Comparison of ENCODE assay signal across 15 cellular contexts in the genomic region with DNA sequence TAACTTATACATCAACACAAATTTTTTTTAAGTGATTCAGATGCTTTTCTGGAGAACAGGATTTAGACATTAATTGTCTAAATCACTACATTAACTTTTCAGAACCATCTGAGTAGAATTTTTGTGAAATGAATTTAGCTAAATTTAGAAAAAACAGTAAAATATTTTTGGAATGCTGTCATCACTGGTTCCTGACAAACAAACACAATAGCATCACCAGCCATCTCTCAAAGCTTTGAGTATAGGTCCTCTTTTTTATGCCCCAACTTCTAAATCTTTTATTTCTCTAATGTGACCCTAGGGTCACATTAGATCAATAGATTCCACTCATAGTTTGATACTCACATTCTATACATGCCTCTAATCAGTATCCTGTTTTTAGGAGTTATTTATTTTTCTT.
A peak's percentile ranks its signal among the peaks of the same experiment; 100 is the strongest.
DNase-seq lines count a peak whose midpoint lies in the region; ATAC-seq and TF ChIP-seq lines count a peak whose summit lies in the region.
"Had no signal": no experiment of that assay in that cellular context is flagged by ENCODE, and none has a peak within 500 bp of the region (broad histone marks: within the 10 kb centered on the region; RNA-seq: fewer than 3 reads in every experiment).

No MANE protein-coding gene starts in this region.

- H3K14ac ChIP-seq in IMR-90 (replicated peaks; ENCODE audit: low read depth, low read length), result no peak overlapping the region

- H3K9me1 ChIP-seq in IMR-90 (ENCODE audit: insufficient read depth, low read length), result 0 out of 2 replicates have a peak, but pooled peaks cover 4% of the 10 kb centered on the region

- H2AK9ac ChIP-seq in IMR-90 (replicated peaks; ENCODE audit: low read depth, low read length, poor library complexity), result no peak overlapping the region

- no peak overlapping the region for H3K4me2 ChIP-seq in IMR-90 (ENCODE audit: low read depth, low read length)
- H3K4me2 ChIP-seq in osteoblast (ENCODE audit: insufficient read depth, low read length), result peak overlapping the region; percentile 9
- H3K4me2 ChIP-seq in MM.1S (ENCODE audit: low read depth, low read length), result no peak overlapping the region

- no peak overlapping the region for H2BK20ac ChIP-seq in IMR-90 (ENCODE audit: low read depth, low read length)

- no peaks in the 10 kb centered on the region; the same call in 1 of the 2 replicates for H4K20me1 ChIP-seq in IMR-90 (ENCODE audit: insufficient read depth, low read length)
- no peaks in the 10 kb centered on the region for H4K20me1 ChIP-seq in osteoblast (ENCODE audit: insufficient read depth, low read length)
- no peaks in the 10 kb centered on the region for H4K20me1 ChIP-seq in MM.1S (ENCODE audit: insufficient read depth, low read length)

- no peak overlapping the region for H3K56ac ChIP-seq in IMR-90 (ENCODE audit: extremely low read depth, insufficient read depth, low read length)

- H3F3A ChIP-seq in MM.1S (ENCODE audit: insufficient read depth, low read length), result no peaks in the 10 kb centered on the region

- H4K5ac ChIP-seq in IMR-90 (ENCODE audit: low read depth, low read length), result no peak overlapping the region

- no peak overlapping the region for H3K23ac ChIP-seq in IMR-90 (ENCODE audit: low read depth, low read length)

- no peak for TF ChIP-seq CTCF in IMR-90 (conservative IDR thresholded peaks at IDR 0.05; ENCODE audit: low read depth, low read length)
- no peak for TF ChIP-seq CTCF in choroid plexus epithelial cell (conservative IDR thresholded peaks at IDR 0.05; ENCODE audit: low read depth, low read length)
- no peak for TF ChIP-seq CTCF in osteoblast (IDR thresholded peaks at IDR 0.05; ENCODE audit: extremely low read depth, low read depth, low read length)
- no peak for TF ChIP-seq CTCF in MM.1S (IDR thresholded peaks at IDR 0.05; ENCODE audit: low read length)

- CTCF ChIA-PET in IMR-90 (lab: Yijun Ruan, JAX), result no interaction called here

- no peak overlapping the region for H2AK5ac ChIP-seq in IMR-90 (ENCODE audit: low read depth, low read length)

- H2AFZ ChIP-seq in IMR-90 (replicated peaks; ENCODE audit: low read length, poor library complexity) (no peak overlapping the region), osteoblast (ENCODE audit: low read length) (no peak overlapping the region), MM.1S (ENCODE audit: low read length) (no peak overlapping the region)

- no peak overlapping the region for H3K4ac ChIP-seq in IMR-90 (ENCODE audit: low read depth, low read length)

- H3K4me3 ChIP-seq in IMR-90 (ENCODE audit: insufficient read depth, low read depth, low read length) (no peak overlapping the region), choroid plexus epithelial cell (ENCODE audit: low read depth, low read length) (no peak overlapping the region), osteoblast (ENCODE audit: insufficient read depth, low read length) (no peak overlapping the region), MM.1S (ENCODE audit: low read length) (no peak overlapping the region)

- H3K4me1 ChIP-seq in IMR-90 (ENCODE audit: control insufficient read depth, insufficient read depth, low read length) (peaks cover 8% of the 10 kb centered on the region), osteoblast (ENCODE audit: insufficient read depth, low read length) (peaks cover 14% of the 10 kb centered on the region), MM.1S (ENCODE audit: low read length) (no peaks in the 10 kb centered on the region)

- peaks cover 30 to 53% of the 10 kb centered on the region in 2 experiments for H3K79me1 ChIP-seq in IMR-90 (ENCODE audit: low read depth in 1 of 2, low read length in 2 of 2)

- H3K27me3 ChIP-seq in IMR-90 (ENCODE audit: control insufficient read depth, insufficient read depth, low read length) (no peaks in the 10 kb centered on the region), osteoblast (ENCODE audit: insufficient read depth, low read length) (no peaks in the 10 kb centered on the region), MM.1S (replicated peaks; ENCODE audit: insufficient read depth, low read length) (no peaks in the 10 kb centered on the region)

- POLR2A ChIA-PET in IMR-90 (lab: Charles Lee; ENCODE audit: unreplicated experiment), result no interaction called here

- TF ChIP-seq RAD21 in IMR-90 (IDR thresholded peaks at IDR 0.05; ENCODE audit: low read length), result no peak

- H4K91ac ChIP-seq in IMR-90 (ENCODE audit: insufficient read depth, low read depth, low read length), result no peak overlapping the region

- intact Hi-C loops in IMR-90 (cut with micrococcal nuclease), result no loop called here

- H3K18ac ChIP-seq in IMR-90 (ENCODE audit: low read depth, low read length), result no peak overlapping the region

- no peak overlapping the region for H4K8ac ChIP-seq in IMR-90 (ENCODE audit: low read depth in 2 of 2, low read length in 2 of 2)

- dilution Hi-C loops in IMR-90 (cut with HindIII; ENCODE audit: low sequenced_read_pairs, unreplicated experiment), result no loop called here

- H2BK15ac ChIP-seq in IMR-90 (ENCODE audit: low read depth, low read length), result no peak overlapping the region

- TF ChIP-seq POLR2A in IMR-90 (IDR thresholded peaks at IDR 0.05; ENCODE audit: low read depth, low read length), result no peak

- H3K9me2 ChIP-seq in MM.1S (replicated peaks; ENCODE audit: insufficient read depth, low read length), result no peaks in the 10 kb centered on the region

- H3K9ac ChIP-seq in IMR-90 (ENCODE audit: low read depth, low read length), result no peak overlapping the region
- H3K9ac ChIP-seq in MM.1S (ENCODE audit: low read length), result no peak overlapping the region

- in situ Hi-C loops in IMR-90 (cut with MboI; ENCODE audit: low sequenced_read_pairs), result no loop called here

- H3K36me3 ChIP-seq in IMR-90 (ENCODE audit: control insufficient read depth, insufficient read depth, low read length), result no peaks in the 10 kb centered on the region
- H3K36me3 ChIP-seq in osteoblast (ENCODE audit: insufficient read depth, low read length), result no peaks in the 10 kb centered on the region
- no peaks in the 10 kb centered on the region for H3K36me3 ChIP-seq in MM.1S (replicated peaks; ENCODE audit: insufficient read depth, low read length)

- ATAC-seq in IMR-90 (ENCODE audit: low read depth), result no peak; the same call in 1 of the 2 replicates
- ATAC-seq in GM19035 (IDR thresholded peaks at IDR 0.05; ENCODE audit: unreplicated experiment), result no peak

- no peak overlapping the region for H2BK120ac ChIP-seq in IMR-90 (ENCODE audit: low read depth, low read length)

- H2BK5ac ChIP-seq in IMR-90 (ENCODE audit: low read depth, low read length, poor library complexity, severe bottlenecking), result peak overlapping the region; percentile 32

- H3K9me3 ChIP-seq in IMR-90 (ENCODE audit: control insufficient read depth, insufficient read depth, low read length), result no peaks in the 10 kb centered on the region
- no peaks in the 10 kb centered on the region for H3K9me3 ChIP-seq in osteoblast (ENCODE audit: low read depth, low read length)
- H3K9me3 ChIP-seq in MM.1S (replicated peaks; ENCODE audit: insufficient read depth, low read length), result no peaks in the 10 kb centered on the region

- DNase-seq in EL, result peak; percentile 53
- peak; percentile 29 for DNase-seq in IMR-90
- peak; percentile 30 for DNase-seq in choroid plexus epithelial cell (ENCODE audit: low read depth)
- DNase-seq in osteoblast (ENCODE audit: insufficient read length, low spot score, missing footprints), result peak; percentile 6
- no peak for DNase-seq in MM.1S
- no peak for DNase-seq in activated CD4-positive, CD25-positive, alpha-beta regulatory T cell (lab: John Stamatoyannopoulos, UW)
- no peak for DNase-seq in inferior parietal cortex (ENCODE audit: extremely low spot score)
- DNase-seq: ACHN; CD4-positive, alpha-beta memory T cell; NCI-H1436 treated with DMSO at 0.1 percent for 48 hours; NCI-H2029 treated with DMSO at 0.1 percent for 48 hours; NCI-H2171 treated with DMSO at 0.1 percent for 48 hours; NCI-H774 had no signal

- H3K79me2 ChIP-seq in osteoblast (ENCODE audit: insufficient read depth, low read length), result peaks cover 85% of the 10 kb centered on the region
- no peaks in the 10 kb centered on the region for H3K79me2 ChIP-seq in MM.1S (ENCODE audit: low read length)

- no TSS peak for BruUV-seq in IMR-90 (replicated peaks; lab: Mats Ljungman, UMichigan)

- H3K27ac ChIP-seq in IMR-90 (ENCODE audit: insufficient read depth, low read length), result no peak overlapping the region
- H3K27ac ChIP-seq in osteoblast (ENCODE audit: low read depth, low read length), result peak overlapping the region; percentile 32
- H3K27ac ChIP-seq in MM.1S (ENCODE audit: low read length), result no peak overlapping the region
- H3K27ac ChIP-seq: RWPE1 had no signal

TF ChIP-seq in IMR-90, 13 proteins besides CTCF, POLR2A, EP300 and RAD21:
- TF ChIP-seq MAZ (IDR thresholded peaks at IDR 0.05; ENCODE audit: borderline replicate concordance, low read depth, low read length) (no peak), BHLHE40 (IDR thresholded peaks at IDR 0.05; ENCODE audit: low read depth, low read length) (no peak)

Comparison
In these comparisons a context has a peak if more than half of its experiments do, and no peak if none do; other contexts are left out.
1. DNase-seq: peak in EL (single experiment), IMR-90 (single experiment), choroid plexus epithelial cell (single experiment) and osteoblast (single experiment); none in MM.1S (single experiment), activated CD4-positive, CD25-positive, alpha-beta regulatory T cell (0 of 4) and inferior parietal cortex (single experiment).